ENCODE assay signal across 8 cellular contexts in the genomic region with DNA sequence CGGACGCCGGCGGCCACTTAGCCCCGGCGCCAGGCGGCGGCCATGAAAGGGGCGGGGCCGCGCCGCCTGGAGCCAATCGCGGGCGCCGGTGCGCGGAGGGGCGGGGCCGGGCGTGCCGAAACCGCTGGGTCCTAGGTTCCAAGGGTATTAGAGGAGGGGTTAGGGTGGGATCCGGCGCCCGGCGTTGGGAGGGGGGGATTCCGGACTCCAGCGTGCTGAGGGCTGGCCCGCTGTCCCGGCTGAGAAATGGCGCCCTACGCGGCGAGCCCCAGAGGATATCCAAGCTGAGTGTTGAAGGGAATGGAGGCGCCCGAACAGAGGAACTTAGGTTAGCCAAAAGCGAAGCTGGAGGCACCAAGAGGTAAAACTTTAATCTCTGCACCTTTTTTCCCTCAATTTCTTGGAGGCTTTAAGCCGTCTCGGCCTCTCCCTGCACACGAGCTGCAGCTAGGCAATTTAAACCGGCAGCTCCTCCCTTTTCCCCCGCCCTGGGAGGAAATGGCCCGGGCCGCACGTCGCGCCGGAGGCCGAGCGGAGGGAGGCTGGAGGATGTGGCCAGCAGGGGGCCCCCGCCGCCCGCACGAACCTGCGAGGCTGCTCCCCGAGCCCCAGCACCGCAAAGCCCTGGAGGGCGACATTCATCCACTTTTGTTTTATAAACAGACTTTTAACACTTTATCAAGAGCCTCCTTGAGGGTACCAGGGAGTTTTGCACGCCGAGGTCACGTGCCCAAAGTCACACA. TPM values are rescaled to one million over a fixed set of nuclear protein-coding genes. Genes with fewer than 3 reads are reported as not detected.
DNase-seq lines count a peak whose midpoint lies in the region; ATAC-seq and TF ChIP-seq lines count a peak whose summit lies in the region.

A gene with protein sequence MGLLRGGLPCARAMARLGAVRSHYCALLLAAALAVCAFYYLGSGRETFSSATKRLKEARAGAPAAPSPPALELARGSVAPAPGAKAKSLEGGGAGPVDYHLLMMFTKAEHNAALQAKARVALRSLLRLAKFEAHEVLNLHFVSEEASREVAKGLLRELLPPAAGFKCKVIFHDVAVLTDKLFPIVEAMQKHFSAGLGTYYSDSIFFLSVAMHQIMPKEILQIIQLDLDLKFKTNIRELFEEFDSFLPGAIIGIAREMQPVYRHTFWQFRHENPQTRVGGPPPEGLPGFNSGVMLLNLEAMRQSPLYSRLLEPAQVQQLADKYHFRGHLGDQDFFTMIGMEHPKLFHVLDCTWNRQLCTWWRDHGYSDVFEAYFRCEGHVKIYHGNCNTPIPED (minus strand): TSS at position 44 of the 743 bp plus-strand sequence. CDS start 101 bp downstream, outside the sequence.

- H3K4me1 ChIP-seq in ascending aorta (peaks cover 0 to 14% of the 10 kb centered on the region in 2 donors), right cardiac atrium (ENCODE audit: control insufficient read depth, insufficient read depth, low read length) (peaks cover 5% of the 10 kb centered on the region), rectal smooth muscle tissue (ENCODE audit: control insufficient read depth, insufficient read depth, low read length) (peaks cover 20% of the 10 kb centered on the region), uterus (no peaks in the 10 kb centered on the region)

- peak; percentile 91 to 97 (median 94) for TF ChIP-seq CTCF in ascending aorta (IDR thresholded peaks at IDR 0.05)
- peak; percentile 89 to 97 (median 95) for TF ChIP-seq CTCF in uterus (IDR thresholded peaks at IDR 0.05)

- WGBS in right cardiac atrium = under 1% methylated on average over 62 of the region's 62 CpGs

- intact Hi-C loops in ascending aorta (cut with DNase I) (loop anchor here (1.0 to 10.0 kb wide), 5 partner anchors 172 to 644 kb away; a partner anchor contains a TSS), right cardiac atrium (cut with DNase I) (loop anchor here in 3 of 4 donors (2.0 kb wide), 1 partner anchor 252 kb away; no protein-coding TSS in a partner anchor), uterus (cut with DNase I; ENCODE audit: low total_unique reads) (loop anchor here (5.0 kb wide), 1 partner anchor 251 kb away; no protein-coding TSS in a partner anchor)

- H3K27me3 ChIP-seq in ascending aorta (no peaks in the 10 kb centered on the region), right cardiac atrium (ENCODE audit: control insufficient read depth, insufficient read depth) (no peaks in the 10 kb centered on the region), rectal smooth muscle tissue (ENCODE audit: control insufficient read depth, insufficient read depth, low read length) (no peaks in the 10 kb centered on the region), uterus (no peaks in the 10 kb centered on the region)

- H3K9ac ChIP-seq in rectal smooth muscle tissue (ENCODE audit: low read length) = peak within 1 kb of the TSS; percentile 62

- H3K9me3 ChIP-seq in ascending aorta = no peaks in the 10 kb centered on the region
- no peaks in the 10 kb centered on the region for H3K9me3 ChIP-seq in right cardiac atrium (ENCODE audit: control insufficient read depth, low read length)
- H3K9me3 ChIP-seq in uterus = no peaks in the 10 kb centered on the region

- peak in 1 of 2 donors; percentile 3 for TF ChIP-seq POLR2A in uterus (IDR thresholded peaks at IDR 0.05)

- peak within 1 kb of the TSS; percentile 67 to 90 for H3K4me3 ChIP-seq in ascending aorta
- peak within 1 kb of the TSS; percentile 82 for H3K4me3 ChIP-seq in right cardiac atrium (ENCODE audit: low read length)
- H3K4me3 ChIP-seq in rectal smooth muscle tissue (ENCODE audit: low read length) = peak within 1 kb of the TSS; percentile 87
- peak within 1 kb of the TSS; percentile 70 to 83 for H3K4me3 ChIP-seq in uterus

- H3K27ac ChIP-seq in ascending aorta (peak within 1 kb of the TSS; percentile 70 to 82), right cardiac atrium (ENCODE audit: low read length) (peak within 1 kb of the TSS; percentile 90), rectal smooth muscle tissue (ENCODE audit: low read depth, low read length) (peak within 1 kb of the TSS; percentile 80), uterus (peak within 1 kb of the TSS; percentile 84 to 86)

- DNase-seq in NCI-H1694 treated with DMSO at 0.1 percent for 48 hours (lab: John Stamatoyannopoulos, UW) = peak; percentile 93
- peak; percentile 75 to 93 (median 81) for DNase-seq in T-helper 2 cell
- DNase-seq in ascending aorta (ENCODE audit: low spot score in 2 of 2) = peak; percentile 27 to 91
- DNase-seq in right cardiac atrium = peak; percentile 93 to 97 (median 97)
- DNase-seq in uterus = peak; percentile 83 to 90

- ATAC-seq in GM18502 (IDR thresholded peaks at IDR 0.05; ENCODE audit: poor library complexity, unreplicated experiment) (peak; percentile 85), HG02943 (IDR thresholded peaks at IDR 0.05; ENCODE audit: low read depth, unreplicated experiment) (peak; percentile 69), right cardiac atrium (peak; percentile 97)

- no peaks in the 10 kb centered on the region for H3K36me3 ChIP-seq in ascending aorta
- H3K36me3 ChIP-seq in rectal smooth muscle tissue (ENCODE audit: control insufficient read depth, insufficient read depth, low read length) = no peaks in the 10 kb centered on the region
- H3K36me3 ChIP-seq in uterus = no peaks in the 10 kb centered on the region

RNA-seq across cellular contexts. Expression of the gene that starts here (rescaled TPM):
- total RNA-seq in ascending aorta (41.0 TPM), right cardiac atrium (1 to 10 TPM; 4.3 to 6.2 (median 4.9) TPM), uterus (10 to 100 TPM; 10.6 to 52.5 (median 23.8) TPM)
- polyA plus RNA-seq in right cardiac atrium = 3.3 TPM

Comparison
In these comparisons a context has a peak if more than half of its experiments do, and no peak if none do; other contexts are left out.
1. Peak in every context shown above with its lines: DNase-seq, ATAC-seq, H3K4me3 ChIP-seq and H3K27ac ChIP-seq.